13 cellular contexts compared by ENCODE assay signal in the genomic region with DNA sequence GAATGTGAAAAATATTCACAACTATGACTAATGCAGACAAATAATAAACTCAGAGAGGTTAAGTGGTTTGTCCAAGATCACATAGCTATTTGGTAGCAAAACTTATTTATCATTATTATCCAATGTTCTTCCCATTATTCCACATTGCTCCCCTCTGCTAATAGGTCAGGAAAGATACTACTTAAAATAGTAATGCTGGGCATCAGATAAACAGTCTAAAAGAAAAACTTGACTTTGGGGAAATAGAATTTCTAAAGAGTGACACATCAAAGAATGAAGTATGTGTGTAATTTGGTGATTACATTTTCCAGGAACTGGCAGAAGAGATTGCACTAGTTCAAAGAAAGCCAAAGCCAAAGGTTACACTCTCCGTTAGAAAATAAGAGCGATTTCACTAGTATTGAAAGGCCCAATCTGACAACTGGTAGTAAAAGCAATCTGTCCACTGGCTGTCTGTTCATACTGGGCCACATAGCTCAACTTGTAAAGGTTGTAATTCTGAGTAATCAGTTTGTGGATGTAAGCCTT.
DNase-seq lines count a peak whose midpoint lies in the region; ATAC-seq and TF ChIP-seq lines count a peak whose summit lies in the region.
"Had no signal": no experiment of that assay in that cellular context is flagged by ENCODE, and none has a peak within 500 bp of the region (broad histone marks: within the 10 kb centered on the region; RNA-seq: fewer than 3 reads in every experiment).

No MANE protein-coding gene starts in this region.

- H3K9me3 Mint-ChIP-seq in activated naive CD4-positive, alpha-beta T cell treated with anti-CD3 and anti-CD28 coated beads, Interleukin-2, amount 50 U/mL, for 72 hours = peaks cover 4 to 5% of the 10 kb centered on the region in 2 donors
- H3K9me3 Mint-ChIP-seq in activated CD4-positive, alpha-beta memory T cell treated with anti-CD3 and anti-CD28 coated beads, Interleukin-2, amount 10 ng/mL, durations not matched to agents 7 days and 5 days = no peaks in the 10 kb centered on the region
- H3K9me3 Mint-ChIP-seq in glutamatergic neuron (ENCODE audit: unreplicated experiment) = peaks cover 5% of the 10 kb centered on the region
- H3K9me3 Mint-ChIP-seq in stimulated activated naive CD8-positive, alpha-beta T cell treated with anti-CD3 and anti-CD28 coated beads, Interleukin-15, amount 100 ng/mL, for 72 hours = peaks cover 5 to 7% of the 10 kb centered on the region in 2 donors

- H3K4me3 Mint-ChIP-seq in activated CD4-positive, alpha-beta memory T cell treated with anti-CD3 and anti-CD28 coated beads, Interleukin-2, amount 10 ng/mL, durations not matched to agents 7 days and 5 days = peak overlapping the region; percentile 26
- H3K4me3 Mint-ChIP-seq in glutamatergic neuron (ENCODE audit: unreplicated experiment) = peak overlapping the region; percentile 40
- H3K4me3 Mint-ChIP-seq in stimulated activated naive CD8-positive, alpha-beta T cell treated with anti-CD3 and anti-CD28 coated beads, Interleukin-15, amount 100 ng/mL, for 72 hours = peak overlapping the region; percentile 2 to 63
- H3K4me3 Mint-ChIP-seq: CD8-positive, alpha-beta memory T cell had no signal

- TF ChIP-seq CTCF in glutamatergic neuron (IDR thresholded peaks at IDR 0.05; ENCODE audit: partially characterized antibody, unreplicated experiment) (no peak), GM10266 (IDR thresholded peaks at IDR 0.05; ENCODE audit: control insufficient read depth, insufficient read depth, low read depth, missing control alignments) (no peak)

- ATAC-seq in activated naive CD4-positive, alpha-beta T cell treated with anti-CD3 and anti-CD28 coated beads, Interleukin-2, amount 50 U/mL, for 72 hours = peak; percentile 56 to 96
- ATAC-seq in stimulated activated naive CD8-positive, alpha-beta T cell treated with anti-CD3 and anti-CD28 coated beads, Interleukin-15, amount 100 ng/mL, for 72 hours = peak; percentile 96

- POLR2A ChIA-PET in activated CD4-positive, alpha-beta memory T cell treated with anti-CD3 and anti-CD28 coated beads, Interleukin-2, amount 10 ng/mL, durations not matched to agents 7 days and 5 days (lab: Charles Lee) = interaction anchor here (1.1 kb wide), 1 partner anchor 15 kb away, joined by 4 read pairs; no protein-coding TSS in a partner anchor

- peaks cover 8 to 30% of the 10 kb centered on the region in 2 donors for H3K36me3 Mint-ChIP-seq in activated naive CD4-positive, alpha-beta T cell treated with anti-CD3 and anti-CD28 coated beads, Interleukin-2, amount 50 U/mL, for 72 hours
- H3K36me3 Mint-ChIP-seq in activated CD4-positive, alpha-beta memory T cell treated with anti-CD3 and anti-CD28 coated beads, Interleukin-2, amount 10 ng/mL, durations not matched to agents 7 days and 5 days (ENCODE audit: low read depth) = no peaks in the 10 kb centered on the region
- H3K36me3 Mint-ChIP-seq in glutamatergic neuron (ENCODE audit: unreplicated experiment) = peaks cover 4% of the 10 kb centered on the region
- H3K36me3 Mint-ChIP-seq: CD8-positive, alpha-beta memory T cell had no signal

- peak in 1 of 2 donors; percentile 19 for DNase-seq in activated naive CD4-positive, alpha-beta T cell treated with anti-CD3 and anti-CD28 coated beads, Interleukin-2, amount 50 U/mL, for 72 hours (ENCODE audit: low spot score in 2 of 2)
- DNase-seq in activated naive CD4-positive, alpha-beta T cell treated with anti-CD3 and anti-CD28 coated beads, Interleukin-2, amount 50 U/mL, for 16 hours = no peak
- no peak for DNase-seq in activated CD4-positive, alpha-beta memory T cell treated with anti-CD3 and anti-CD28 coated beads, Interleukin-2, amount 10 ng/mL, durations not matched to agents 7 days and 5 days
- DNase-seq in glutamatergic neuron (no peak), GM10266 (ENCODE audit: extremely low spot score) (no peak), NCI-H1417 treated with DMSO at 0.1 percent for 48 hours (lab: John Stamatoyannopoulos, UW) (no peak), NCI-H1436 treated with DMSO at 0.1 percent for 48 hours (lab: John Stamatoyannopoulos, UW) (no peak)
- DNase-seq in stimulated activated naive CD8-positive, alpha-beta T cell treated with anti-CD3 and anti-CD28 coated beads, Interleukin-15, amount 100 ng/mL, for 72 hours = peak; percentile 9 to 19
- DNase-seq: CD8-positive, alpha-beta memory T cell; central memory CD4-positive, alpha-beta T cell; heart left ventricle; NCI-H1048; stimulated activated CD4-positive, alpha-beta T cell treated with anti-CD3 and anti-CD28 coated beads, Interleukin-2, amount 100 ng/mL, for 24 hours had no signal

- H3K4me1 Mint-ChIP-seq in activated CD4-positive, alpha-beta memory T cell treated with anti-CD3 and anti-CD28 coated beads, Interleukin-2, amount 10 ng/mL, durations not matched to agents 7 days and 5 days = peaks cover 38% of the 10 kb centered on the region
- H3K4me1 Mint-ChIP-seq in glutamatergic neuron (ENCODE audit: low read depth, unreplicated experiment) = peaks cover 31% of the 10 kb centered on the region
- peaks cover 34% of the 10 kb centered on the region for H3K4me1 Mint-ChIP-seq in stimulated activated naive CD8-positive, alpha-beta T cell treated with anti-CD3 and anti-CD28 coated beads, Interleukin-15, amount 100 ng/mL, for 72 hours
- H3K4me1 Mint-ChIP-seq: CD8-positive, alpha-beta memory T cell had no signal

- H3K27me3 Mint-ChIP-seq in activated CD4-positive, alpha-beta memory T cell treated with anti-CD3 and anti-CD28 coated beads, Interleukin-2, amount 10 ng/mL, durations not matched to agents 7 days and 5 days = peaks cover 2% of the 10 kb centered on the region
- no peaks in the 10 kb centered on the region for H3K27me3 Mint-ChIP-seq in glutamatergic neuron (ENCODE audit: unreplicated experiment)
- H3K27me3 Mint-ChIP-seq in stimulated activated naive CD8-positive, alpha-beta T cell treated with anti-CD3 and anti-CD28 coated beads, Interleukin-15, amount 100 ng/mL, for 72 hours = no peaks in the 10 kb centered on the region

- H3K27ac Mint-ChIP-seq in activated naive CD4-positive, alpha-beta T cell treated with anti-CD3 and anti-CD28 coated beads, Interleukin-2, amount 50 U/mL, for 72 hours = peak overlapping the region; percentile 21 to 96
- H3K27ac Mint-ChIP-seq in activated CD4-positive, alpha-beta memory T cell treated with anti-CD3 and anti-CD28 coated beads, Interleukin-2, amount 10 ng/mL, durations not matched to agents 7 days and 5 days = peak overlapping the region; percentile 68
- peak overlapping the region; percentile 20 for H3K27ac Mint-ChIP-seq in glutamatergic neuron (ENCODE audit: unreplicated experiment)
- peak overlapping the region; percentile 60 to 93 for H3K27ac Mint-ChIP-seq in stimulated activated naive CD8-positive, alpha-beta T cell treated with anti-CD3 and anti-CD28 coated beads, Interleukin-15, amount 100 ng/mL, for 72 hours
- H3K27ac Mint-ChIP-seq: CD8-positive, alpha-beta memory T cell had no signal

- CTCF ChIA-PET in activated CD4-positive, alpha-beta memory T cell treated with anti-CD3 and anti-CD28 coated beads, Interleukin-2, amount 10 ng/mL, durations not matched to agents 7 days and 5 days (lab: Charles Lee) = no interaction called here

Comparison
In these comparisons a context has a peak if more than half of its experiments do, and no peak if none do; other contexts are left out.
1. DNase-seq: peak in stimulated activated naive CD8-positive, alpha-beta T cell treated with anti-CD3 and anti-CD28 coated beads, Interleukin-15, amount 100 ng/mL, for 72 hours (2 of 2); none in activated naive CD4-positive, alpha-beta T cell treated with anti-CD3 and anti-CD28 coated beads, Interleukin-2, amount 50 U/mL, for 16 hours (single experiment), activated CD4-positive, alpha-beta memory T cell treated with anti-CD3 and anti-CD28 coated beads, Interleukin-2, amount 10 ng/mL, durations not matched to agents 7 days and 5 days (single experiment), glutamatergic neuron (single experiment), GM10266 (single experiment), NCI-H1417 treated with DMSO at 0.1 percent for 48 hours (single experiment) and NCI-H1436 treated with DMSO at 0.1 percent for 48 hours (single experiment).
2. H3K27ac Mint-ChIP-seq: peak in every context shown above with its lines; median percentile 76 in stimulated activated naive CD8-positive, alpha-beta T cell treated with anti-CD3 and anti-CD28 coated beads, Interleukin-15, amount 100 ng/mL, for 72 hours; 68 in activated CD4-positive, alpha-beta memory T cell treated with anti-CD3 and anti-CD28 coated beads, Interleukin-2, amount 10 ng/mL, durations not matched to agents 7 days and 5 days; 58 in activated naive CD4-positive, alpha-beta T cell treated with anti-CD3 and anti-CD28 coated beads, Interleukin-2, amount 50 U/mL, for 72 hours; 20 in glutamatergic neuron.
3. Peak in every context shown above with its lines, with median percentiles within 50 percentile points of each other: H3K4me3 Mint-ChIP-seq.